8 cellular contexts compared by ENCODE assay signal in genomic region chr6:63574554-63574900, GRCh38. TPM values are rescaled to one million over a fixed set of nuclear protein-coding genes. Genes with fewer than 3 reads are reported as not detected.
DNase-seq lines count a peak whose midpoint lies in the region; ATAC-seq and TF ChIP-seq lines count a peak whose summit lies in the region.

No MANE protein-coding gene starts in this region.

- peaks cover 24% of the 10 kb centered on the region for H3K36me3 Mint-ChIP-seq in activated CD4-positive, alpha-beta memory T cell treated with anti-CD3 and anti-CD28 coated beads for 36 hours

- DNase-seq in HCT116 (ENCODE audit: low read depth, low spot score) (no peak), right cardiac atrium (no peak), smooth muscle cell (lab: John Stamatoyannopoulos, UW; ENCODE audit: unreplicated experiment) (no peak), DMS153 treated with DMSO at 0.1 percent for 48 hours (lab: John Stamatoyannopoulos, UW; ENCODE audit: unreplicated experiment) (no peak), anterior cingulate cortex (lab: John Stamatoyannopoulos, UW) (no peak), D341Med (ENCODE audit: low spot score) (no peak)
- DNase-seq in activated CD4-positive, alpha-beta memory T cell treated with anti-CD3 and anti-CD28 coated beads for 36 hours: no peak

- RAD21 ChIA-PET in HCT116 (lab: Charles Lee; ENCODE audit: low non-redundant PET in 1 of 2, low total read pairs in 2 of 2, uncharacterized antibody in 2 of 2, unreplicated experiment in 2 of 2): interaction anchor here in 1 of 2 experiments (1.7 kb wide), 1 partner anchor 223 kb away, joined by 3 read pairs; no protein-coding TSS in a partner anchor

- POLR2A ChIA-PET in HCT116 (lab: Charles Lee): interaction anchor here (1.0 to 1.6 kb wide), 5 partner anchors 8 to 228 kb away, joined by 4 to 5 read pairs (median 4); no protein-coding TSS in a partner anchor
- POLR2A ChIA-PET in activated CD4-positive, alpha-beta memory T cell treated with anti-CD3 and anti-CD28 coated beads for 36 hours (lab: Charles Lee): no interaction called here

- H3K79me2 ChIP-seq in HCT116 (ENCODE audit: insufficient read depth, low read length): peaks cover 71% of the 10 kb centered on the region
- peaks cover 72% of the 10 kb centered on the region for H3K79me2 ChIP-seq in smooth muscle cell (ENCODE audit: low read depth)

- CTCF ChIA-PET in HCT116 (lab: Charles Lee): interaction anchor here (2.1 to 2.3 kb wide), 2 partner anchors 223 to 228 kb away, joined by 9 to 22 read pairs; no protein-coding TSS in a partner anchor
- CTCF ChIA-PET in activated CD4-positive, alpha-beta memory T cell treated with anti-CD3 and anti-CD28 coated beads for 36 hours (lab: Charles Lee): interaction anchor here (0.7 to 2.5 kb wide), 11 partner anchors 8 to 221 kb away, joined by 3 to 24 read pairs (median 7); partner anchors contain the start of gene PHF3

- intact Hi-C loops in HCT116 (cut with micrococcal nuclease) (loop anchor here (1.0 kb wide), 1 partner anchor 221 kb away; no protein-coding TSS in a partner anchor), right cardiac atrium (cut with DNase I) (loop anchor here in 1 of 4 donors (10.0 kb wide), 1 partner anchor 60 kb away; the partner anchor contains the start of gene PHF3)
- intact Hi-C loops in activated CD4-positive, alpha-beta memory T cell treated with anti-CD3 and anti-CD28 coated beads for 36 hours (cut with micrococcal nuclease): loop anchor here (1.0 kb wide), 2 partner anchors 24 to 190 kb away; no protein-coding TSS in a partner anchor

- peaks cover 26% of the 10 kb centered on the region for H3F3A ChIP-seq in smooth muscle cell (ENCODE audit: low read depth)

- H3K27ac Mint-ChIP-seq in activated CD4-positive, alpha-beta memory T cell treated with anti-CD3 and anti-CD28 coated beads for 36 hours: peak overlapping the region; percentile 96

- peaks cover 12 to 41% of the 10 kb centered on the region in 2 experiments for H3K4me1 ChIP-seq in HCT116 (ENCODE audit: control insufficient read depth in 1 of 2, insufficient read depth in 2 of 2, low read length in 2 of 2)
- no peaks in the 10 kb centered on the region for H3K4me1 ChIP-seq in right cardiac atrium (ENCODE audit: control insufficient read depth, insufficient read depth, low read length)
- peaks cover 27% of the 10 kb centered on the region for H3K4me1 ChIP-seq in smooth muscle cell (ENCODE audit: low read depth)

- peak overlapping the region; percentile 69 to 79 for H3K4me3 ChIP-seq in HCT116 (replicated peaks in 1 of 2; ENCODE audit: low read depth in 1 of 2, low read length in 2 of 2)
- peak overlapping the region; percentile 89 for H3K4me3 ChIP-seq in right cardiac atrium (ENCODE audit: low read length)
- peak overlapping the region; percentile 100 for H3K4me3 ChIP-seq in smooth muscle cell

- H3K27me3 ChIP-seq in HCT116 (ENCODE audit: insufficient read depth, low read length): no peaks in the 10 kb centered on the region
- H3K27me3 ChIP-seq in right cardiac atrium (ENCODE audit: control insufficient read depth, insufficient read depth): no peaks in the 10 kb centered on the region
- H3K27me3 ChIP-seq in smooth muscle cell (ENCODE audit: low read depth): no peaks in the 10 kb centered on the region

- peak overlapping the region; percentile 98; the same call in 1 of the 2 replicates for H3K27ac ChIP-seq in HCT116 (ENCODE audit: low read depth, low read length)
- H3K27ac ChIP-seq in right cardiac atrium (ENCODE audit: low read length): no peak overlapping the region
- H3K27ac ChIP-seq in smooth muscle cell (ENCODE audit: low read depth): peak overlapping the region; percentile 99

- peak overlapping the region; percentile 95 for H3K4me3 Mint-ChIP-seq in activated CD4-positive, alpha-beta memory T cell treated with anti-CD3 and anti-CD28 coated beads for 36 hours

- no TSS peak for BruUV-seq in HCT116 (replicated peaks; lab: Mats Ljungman, UMichigan)

- H3K27me3 Mint-ChIP-seq in activated CD4-positive, alpha-beta memory T cell treated with anti-CD3 and anti-CD28 coated beads for 36 hours: no peaks in the 10 kb centered on the region

- H3K4me1 Mint-ChIP-seq in activated CD4-positive, alpha-beta memory T cell treated with anti-CD3 and anti-CD28 coated beads for 36 hours (ENCODE audit: low read depth): peaks cover 34% of the 10 kb centered on the region

- no peak for ATAC-seq in HCT116
- no peak for ATAC-seq in right cardiac atrium
- no peak for ATAC-seq in GM19324 (IDR thresholded peaks at IDR 0.05; ENCODE audit: low FRiP score, unreplicated experiment)

- H4K20me1 ChIP-seq in HCT116 (ENCODE audit: insufficient read depth): peaks cover 44% of the 10 kb centered on the region
- peaks cover 71% of the 10 kb centered on the region for H4K20me1 ChIP-seq in smooth muscle cell (ENCODE audit: low read depth)

- peak overlapping the region; percentile 90 for H3K4me2 ChIP-seq in HCT116 (ENCODE audit: low read length)
- H3K4me2 ChIP-seq in smooth muscle cell: peak overlapping the region; percentile 87

- no peak for TF ChIP-seq CTCF in HCT116 (IDR thresholded peaks at IDR 0.05 in 2 of 3, conservative IDR thresholded peaks at IDR 0.05 in 1 of 3; ENCODE audit: borderline replicate concordance in 1 of 3, insufficient read depth in 1 of 3, low read depth in 2 of 3, low read length in 2 of 3)
- no peak for TF ChIP-seq CTCF in smooth muscle cell (IDR thresholded peaks at IDR 0.05; ENCODE audit: borderline replicate concordance, insufficient read depth, poor library complexity, severe bottlenecking)

- peaks cover 32 to 36% of the 10 kb centered on the region in 2 experiments for H3K36me3 ChIP-seq in HCT116 (ENCODE audit: control insufficient read depth in 1 of 2, insufficient read depth in 2 of 2, low read length in 2 of 2)
- H3K36me3 ChIP-seq in smooth muscle cell (ENCODE audit: low read depth): peaks cover 29% of the 10 kb centered on the region

- H2AFZ ChIP-seq in HCT116 (ENCODE audit: low read depth, low read length, poor library complexity, severe bottlenecking) (no peak overlapping the region), smooth muscle cell (ENCODE audit: low read depth) (no peak overlapping the region)

- H3K9me2 ChIP-seq in HCT116 (ENCODE audit: insufficient read depth): no peaks in the 10 kb centered on the region

- H3K9me3 ChIP-seq in HCT116 (ENCODE audit: control insufficient read depth in 1 of 2, insufficient read depth in 1 of 2, low read depth in 1 of 2, low read length in 2 of 2): no peaks in the 10 kb centered on the region
- H3K9me3 ChIP-seq in right cardiac atrium (ENCODE audit: control insufficient read depth, low read length): no peaks in the 10 kb centered on the region
- no peaks in the 10 kb centered on the region for H3K9me3 ChIP-seq in smooth muscle cell (replicated peaks; ENCODE audit: low read depth)

- H3K9me3 Mint-ChIP-seq in activated CD4-positive, alpha-beta memory T cell treated with anti-CD3 and anti-CD28 coated beads for 36 hours: no peaks in the 10 kb centered on the region

- H3K9ac ChIP-seq in HCT116 (ENCODE audit: low read length): peak overlapping the region; percentile 97; the same call in 1 of the 2 replicates
- H3K9ac ChIP-seq in smooth muscle cell (ENCODE audit: low read depth): peak overlapping the region; percentile 100

- 76% methylated on average over 2 of the region's 2 CpGs for WGBS in right cardiac atrium
- WGBS in smooth muscle cell (ENCODE audit: low lambda C conversion rate): 47% methylated on average over 2 of the region's 2 CpGs

- no peak for TF ChIP-seq RAD21 in HCT116 (IDR thresholded peaks at IDR 0.05; ENCODE audit: low read depth)

- no peak for TF ChIP-seq POLR2A in HCT116 (IDR thresholded peaks at IDR 0.05; ENCODE audit: borderline replicate concordance, extremely low read depth, insufficient read depth, insufficient read length)

TF ChIP-seq in HCT116, 20 proteins besides CTCF, POLR2A, EP300 and RAD21 (continues in another document):
- no peak for TF ChIP-seq SRF (IDR thresholded peaks at IDR 0.05; ENCODE audit: low read depth)
- TF ChIP-seq EZH2phosphoT487 (IDR thresholded peaks at IDR 0.05; ENCODE audit: borderline replicate concordance): no peak
- TF ChIP-seq ZNF274 (IDR thresholded peaks at IDR 0.05; ENCODE audit: low read depth, low read length): no peak
- TF ChIP-seq ELF1 (IDR thresholded peaks at IDR 0.05; ENCODE audit: borderline replicate concordance, low read depth): no peak
- TF ChIP-seq, protein P1, sequence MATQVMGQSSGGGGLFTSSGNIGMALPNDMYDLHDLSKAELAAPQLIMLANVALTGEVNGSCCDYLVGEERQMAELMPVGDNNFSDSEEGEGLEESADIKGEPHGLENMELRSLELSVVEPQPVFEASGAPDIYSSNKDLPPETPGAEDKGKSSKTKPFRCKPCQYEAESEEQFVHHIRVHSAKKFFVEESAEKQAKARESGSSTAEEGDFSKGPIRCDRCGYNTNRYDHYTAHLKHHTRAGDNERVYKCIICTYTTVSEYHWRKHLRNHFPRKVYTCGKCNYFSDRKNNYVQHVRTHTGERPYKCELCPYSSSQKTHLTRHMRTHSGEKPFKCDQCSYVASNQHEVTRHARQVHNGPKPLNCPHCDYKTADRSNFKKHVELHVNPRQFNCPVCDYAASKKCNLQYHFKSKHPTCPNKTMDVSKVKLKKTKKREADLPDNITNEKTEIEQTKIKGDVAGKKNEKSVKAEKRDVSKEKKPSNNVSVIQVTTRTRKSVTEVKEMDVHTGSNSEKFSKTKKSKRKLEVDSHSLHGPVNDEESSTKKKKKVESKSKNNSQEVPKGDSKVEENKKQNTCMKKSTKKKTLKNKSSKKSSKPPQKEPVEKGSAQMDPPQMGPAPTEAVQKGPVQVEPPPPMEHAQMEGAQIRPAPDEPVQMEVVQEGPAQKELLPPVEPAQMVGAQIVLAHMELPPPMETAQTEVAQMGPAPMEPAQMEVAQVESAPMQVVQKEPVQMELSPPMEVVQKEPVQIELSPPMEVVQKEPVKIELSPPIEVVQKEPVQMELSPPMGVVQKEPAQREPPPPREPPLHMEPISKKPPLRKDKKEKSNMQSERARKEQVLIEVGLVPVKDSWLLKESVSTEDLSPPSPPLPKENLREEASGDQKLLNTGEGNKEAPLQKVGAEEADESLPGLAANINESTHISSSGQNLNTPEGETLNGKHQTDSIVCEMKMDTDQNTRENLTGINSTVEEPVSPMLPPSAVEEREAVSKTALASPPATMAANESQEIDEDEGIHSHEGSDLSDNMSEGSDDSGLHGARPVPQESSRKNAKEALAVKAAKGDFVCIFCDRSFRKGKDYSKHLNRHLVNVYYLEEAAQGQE (IDR thresholded peaks at IDR 0.05; ENCODE audit: low read depth): no peak
- TF ChIP-seq CEBPB (IDR thresholded peaks at IDR 0.05; ENCODE audit: low read depth): no peak
- TF ChIP-seq JUND (IDR thresholded peaks at IDR 0.05): no peak
- no peak for TF ChIP-seq CBX3 (IDR thresholded peaks at IDR 0.05; ENCODE audit: low read depth)

RNA-seq across cellular contexts. Expression of gene PTP4A1, which starts 2.2 kb away (rescaled TPM):
- 123 TPM for total RNA-seq in HCT116 (2021; ENCODE audit: unreplicated experiment)
- 47.5 and 61.8 TPM in 2 replicates for polyA plus RNA-seq in HCT116 (2012)
- total RNA-seq in activated CD4-positive, alpha-beta memory T cell treated with anti-CD3 and anti-CD28 coated beads for 36 hours: 10 to 100 TPM; 45.1 to 49.3 TPM
- 10 to 100 TPM; 20.0 to 34.6 (median 26.7) TPM for total RNA-seq in right cardiac atrium
- polyA plus RNA-seq in right cardiac atrium: 12.1 TPM
- 50.3 and 98.8 TPM in 2 replicates for total RNA-seq in smooth muscle cell
- 147 and 155 TPM in 2 replicates for polyA plus RNA-seq in smooth muscle cell
